ENCODE assay signal across 15 cellular contexts in genomic region chr13:30147380-30147779, GRCh38.
A peak's percentile ranks its signal among the peaks of the same experiment; 100 is the strongest.
DNase-seq lines count a peak whose midpoint lies in the region; ATAC-seq and TF ChIP-seq lines count a peak whose summit lies in the region.
"Had no signal": no experiment of that assay in that cellular context is flagged by ENCODE, and none has a peak within 500 bp of the region (broad histone marks: within the 10 kb centered on the region; RNA-seq: fewer than 3 reads in every experiment).

No MANE protein-coding gene starts in this region.

- TF ChIP-seq POLR2A in Peyer's patch (IDR thresholded peaks at IDR 0.05) (no peak), thyroid gland (IDR thresholded peaks at IDR 0.05) (no peak)

- no peaks in the 10 kb centered on the region for H3K27me3 Mint-ChIP-seq in central memory CD8-positive, alpha-beta T cell

- H3K4me1 Mint-ChIP-seq in central memory CD8-positive, alpha-beta T cell, result peaks cover 90% of the 10 kb centered on the region

- ATAC-seq in heart right ventricle, result no peak
- no peak for ATAC-seq in central memory CD8-positive, alpha-beta T cell (replicated peaks; ENCODE audit: extremely low read depth, poor library complexity, severe bottlenecking)
- ATAC-seq in upper lobe of right lung, result no peak

- H3K4me3 ChIP-seq in heart right ventricle (no peak overlapping the region), Peyer's patch (no peak overlapping the region), upper lobe of right lung (no peak overlapping the region), thyroid gland (replicated peaks in 1 of 3) (no peak overlapping the region)
- H3K4me3 ChIP-seq: tibial nerve had no signal

- H3K9me3 ChIP-seq in heart right ventricle, result no peaks in the 10 kb centered on the region
- no peaks in the 10 kb centered on the region for H3K9me3 ChIP-seq in Peyer's patch
- H3K9me3 ChIP-seq in upper lobe of right lung, result no peaks in the 10 kb centered on the region
- no peaks in the 10 kb centered on the region for H3K9me3 ChIP-seq in thyroid gland

- H3K9me3 Mint-ChIP-seq in central memory CD8-positive, alpha-beta T cell, result peaks cover 6% of the 10 kb centered on the region

- H3K27ac Mint-ChIP-seq in central memory CD8-positive, alpha-beta T cell (ENCODE audit: low read depth), result peak overlapping the region; percentile 92

- WGBS in heart right ventricle, 2 donors, result 95 to 100% methylated on average over 1 of the region's 1 CpG
- 64 to 87% methylated on average over 1 of the region's 1 CpG for WGBS in thyroid gland, 2 donors

- H3K27me3 ChIP-seq in heart right ventricle (no peaks in the 10 kb centered on the region), Peyer's patch (no peaks in the 10 kb centered on the region), upper lobe of right lung (no peaks in the 10 kb centered on the region), thyroid gland (no peaks in the 10 kb centered on the region)
- H3K27me3 ChIP-seq: tibial nerve had no signal

- DNase-seq in cardiac septum (ENCODE audit: low spot score) (peak; percentile 66), heart right ventricle (no peak), Peyer's patch (no peak), upper lobe of right lung (no peak), NCI-H446 treated with DMSO at 0.1 percent for 48 hours (lab: John Stamatoyannopoulos, UW) (no peak), NCI-H1092 (lab: John Stamatoyannopoulos, UW) (no peak), thyroid gland (no peak)
- no peak for DNase-seq in central memory CD8-positive, alpha-beta T cell (ENCODE audit: low spot score in 2 of 2)
- DNase-seq: cerebellar nuclear complex, glutamatergic neuron, kidney glomerular epithelial cell, NCI-H1048, NCI-H2227 treated with DMSO at 0.1 percent for 48 hours, posterior cingulate gyrus had no signal

- H3K36me3 Mint-ChIP-seq in central memory CD8-positive, alpha-beta T cell (ENCODE audit: insufficient read depth), result peaks cover 3% of the 10 kb centered on the region

- peak overlapping the region; percentile 63 for H3K4me3 Mint-ChIP-seq in central memory CD8-positive, alpha-beta T cell

- TF ChIP-seq CTCF in heart right ventricle (IDR thresholded peaks at IDR 0.05), result no peak
- no peak for TF ChIP-seq CTCF in Peyer's patch (IDR thresholded peaks at IDR 0.05)
- TF ChIP-seq CTCF in upper lobe of right lung (IDR thresholded peaks at IDR 0.05), result no peak
- TF ChIP-seq CTCF in thyroid gland (IDR thresholded peaks at IDR 0.05), result no peak

- H3K4me1 ChIP-seq in heart right ventricle, result peaks cover 0 to 19% (median 9%) of the 10 kb centered on the region in 9 donors
- peaks cover 0 to 6% (median 0%) of the 10 kb centered on the region in 4 donors for H3K4me1 ChIP-seq in Peyer's patch
- peaks cover 4% of the 10 kb centered on the region for H3K4me1 ChIP-seq in upper lobe of right lung
- H3K4me1 ChIP-seq in thyroid gland, result peaks cover 9 to 19% of the 10 kb centered on the region in 2 donors

- intact Hi-C loops in cardiac septum (cut with DNase I) (no loop called here), heart right ventricle (cut with DNase I) (no loop called here), upper lobe of right lung (cut with DNase I) (no loop called here), thyroid gland (cut with DNase I) (loop anchor here (10.0 kb wide), 1 partner anchor 897 kb away; no protein-coding TSS in a partner anchor)

- H3K27ac ChIP-seq in heart right ventricle (peak overlapping the region in 1 of 10 donors; percentile 76), Peyer's patch (peak overlapping the region in 3 of 4 donors; percentile 18 to 65 (median 61)), upper lobe of right lung (peak overlapping the region; percentile 14), thyroid gland (no peak overlapping the region)

- H3K36me3 ChIP-seq in heart right ventricle, result no peaks in the 10 kb centered on the region
- no peaks in the 10 kb centered on the region for H3K36me3 ChIP-seq in Peyer's patch
- no peaks in the 10 kb centered on the region for H3K36me3 ChIP-seq in upper lobe of right lung
- no peaks in the 10 kb centered on the region for H3K36me3 ChIP-seq in thyroid gland
- H3K36me3 ChIP-seq: tibial nerve had no signal

Comparison
In these comparisons a context has a peak if more than half of its experiments do, and no peak if none do; other contexts are left out.
1. H3K27ac ChIP-seq: peak in Peyer's patch (3 of 4) and upper lobe of right lung (single experiment); none in thyroid gland (0 of 3).